In the genomic region with DNA sequence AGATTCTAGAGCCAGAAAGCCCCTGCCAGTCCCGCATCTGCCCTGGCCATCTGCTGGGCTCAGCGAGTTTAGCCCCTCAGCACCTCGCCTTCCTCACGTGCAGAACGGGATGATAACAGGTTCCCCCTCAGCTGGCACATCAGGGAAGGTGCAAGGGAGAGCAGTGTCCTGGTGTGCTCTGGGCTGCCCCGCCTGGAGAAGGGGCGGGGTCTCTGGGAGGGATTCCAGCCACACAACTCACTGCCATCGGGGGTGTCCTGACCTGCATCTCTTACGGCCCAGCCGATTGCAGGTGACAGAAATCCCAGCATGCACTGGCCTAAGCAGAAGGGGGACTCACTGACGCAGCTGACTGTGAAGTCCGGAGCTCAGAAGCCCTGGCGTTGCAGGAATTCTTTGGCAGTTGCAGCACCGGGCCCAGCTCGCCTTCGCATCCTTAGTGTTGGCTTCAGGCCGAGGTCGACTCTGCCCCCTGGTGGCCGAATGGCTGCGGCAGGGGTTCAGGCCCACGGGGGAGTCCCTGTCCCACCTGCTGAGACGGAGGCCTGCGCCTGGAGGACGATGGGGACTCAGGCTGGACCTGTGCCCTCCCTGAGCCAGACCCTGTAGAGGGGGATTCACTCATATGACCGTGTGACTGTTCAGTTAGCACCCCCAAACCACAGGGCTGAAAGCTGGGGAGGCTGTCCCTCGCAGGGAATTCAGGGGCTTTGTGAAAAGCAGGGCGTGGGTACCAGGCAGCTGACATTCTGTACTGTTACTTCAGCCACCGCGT, we compare ENCODE assay signal across 8 cellular contexts.
DNase-seq lines count a peak whose midpoint lies in the region; ATAC-seq and TF ChIP-seq lines count a peak whose summit lies in the region.

No MANE protein-coding gene starts in this region.

- ATAC-seq in GM21576 (IDR thresholded peaks at IDR 0.05; ENCODE audit: unreplicated experiment) (peak; percentile 69), HG03439 (IDR thresholded peaks at IDR 0.05; ENCODE audit: unreplicated experiment) (no peak)
- peak; percentile 65 for ATAC-seq in activated CD8-positive, alpha-beta memory T cell treated with anti-CD3 and anti-CD28 coated beads, Interleukin-2, amount 10 ng/mL, durations not matched to agents 7 days and 5 days
- peak; percentile 73 to 86 for ATAC-seq in naive thymus-derived CD8-positive, alpha-beta T cell
- ATAC-seq in stimulated activated naive B cell treated with anti-CD40 and anti-IgM and Interleukin-4, amounts not matched to agents 10 μg/mL and 1 μg/mL and 100 μg/mL, for 72 hours (replicated peaks) = peak; percentile 90 to 92

- no peaks in the 10 kb centered on the region for H3K9me3 Mint-ChIP-seq in activated CD8-positive, alpha-beta memory T cell treated with anti-CD3 and anti-CD28 coated beads, Interleukin-2, amount 10 ng/mL, durations not matched to agents 7 days and 5 days (ENCODE audit: low read depth)
- H3K9me3 Mint-ChIP-seq in naive thymus-derived CD8-positive, alpha-beta T cell = no peaks in the 10 kb centered on the region
- peaks cover 0 to 3% of the 10 kb centered on the region in 2 donors for H3K9me3 Mint-ChIP-seq in stimulated activated naive B cell treated with anti-CD40 and anti-IgM and Interleukin-4, amounts not matched to agents 10 μg/mL and 1 μg/mL and 100 μg/mL, for 72 hours

- peak; percentile 78 for DNase-seq in D341Med (ENCODE audit: low spot score)
- peak; percentile 5 for DNase-seq in NCI-H2196 treated with DMSO at 0.1 percent for 48 hours (lab: John Stamatoyannopoulos, UW; ENCODE audit: unreplicated experiment)
- peak; percentile 73 for DNase-seq in activated CD8-positive, alpha-beta memory T cell treated with anti-CD3 and anti-CD28 coated beads, Interleukin-2, amount 10 ng/mL, durations not matched to agents 7 days and 5 days
- no peak for DNase-seq in esophagus muscularis mucosa (ENCODE audit: extremely low spot score)
- DNase-seq in naive thymus-derived CD8-positive, alpha-beta T cell = peak; percentile 57 to 85 (median 72)
- peak; percentile 71 for DNase-seq in stimulated activated naive B cell treated with anti-CD40 and anti-IgM and Interleukin-4, amounts not matched to agents 10 μg/mL and 1 μg/mL and 100 μg/mL, for 72 hours

- no peak for TF ChIP-seq POLR2A in esophagus muscularis mucosa (IDR thresholded peaks at IDR 0.05; ENCODE audit: low read depth)

- intact Hi-C loops in esophagus muscularis mucosa (cut with DNase I) = loop anchor here (2.0 kb wide), 1 partner anchor 216 kb away; no protein-coding TSS in a partner anchor

- H3K27ac ChIP-seq in esophagus muscularis mucosa (replicated peaks in 1 of 4) = peak overlapping the region; percentile 19 to 59 (median 47)

- no peak overlapping the region for H3K27ac Mint-ChIP-seq in activated CD8-positive, alpha-beta memory T cell treated with anti-CD3 and anti-CD28 coated beads, Interleukin-2, amount 10 ng/mL, durations not matched to agents 7 days and 5 days
- peak overlapping the region in 1 of 10 donors; percentile 45 for H3K27ac Mint-ChIP-seq in naive thymus-derived CD8-positive, alpha-beta T cell
- H3K27ac Mint-ChIP-seq in stimulated activated naive B cell treated with anti-CD40 and anti-IgM and Interleukin-4, amounts not matched to agents 10 μg/mL and 1 μg/mL and 100 μg/mL, for 72 hours = no peak overlapping the region

- peaks cover 7 to 25% (median 19%) of the 10 kb centered on the region in 4 donors for H3K4me1 ChIP-seq in esophagus muscularis mucosa

- POLR2A ChIA-PET in naive thymus-derived CD8-positive, alpha-beta T cell (lab: Charles Lee) = interaction anchor here (0.9 kb wide), 1 partner anchor 27 kb away, joined by 3 read pairs; no protein-coding TSS in a partner anchor

- peak; percentile 68 to 82 (median 79) for TF ChIP-seq CTCF in esophagus muscularis mucosa (IDR thresholded peaks at IDR 0.05)

- 29% methylated on average over 12 of the region's 29 CpGs for WGBS in esophagus muscularis mucosa

- no peaks in the 10 kb centered on the region for H3K27me3 ChIP-seq in esophagus muscularis mucosa

- H3K36me3 Mint-ChIP-seq in activated CD8-positive, alpha-beta memory T cell treated with anti-CD3 and anti-CD28 coated beads, Interleukin-2, amount 10 ng/mL, durations not matched to agents 7 days and 5 days = no peaks in the 10 kb centered on the region
- H3K36me3 Mint-ChIP-seq in naive thymus-derived CD8-positive, alpha-beta T cell = no peaks in the 10 kb centered on the region
- H3K36me3 Mint-ChIP-seq in stimulated activated naive B cell treated with anti-CD40 and anti-IgM and Interleukin-4, amounts not matched to agents 10 μg/mL and 1 μg/mL and 100 μg/mL, for 72 hours = peaks cover 0 to 2% of the 10 kb centered on the region in 2 donors

- no peak overlapping the region for H3K4me3 Mint-ChIP-seq in activated CD8-positive, alpha-beta memory T cell treated with anti-CD3 and anti-CD28 coated beads, Interleukin-2, amount 10 ng/mL, durations not matched to agents 7 days and 5 days
- peak overlapping the region in 1 of 10 donors; percentile 19 for H3K4me3 Mint-ChIP-seq in naive thymus-derived CD8-positive, alpha-beta T cell
- no peak overlapping the region for H3K4me3 Mint-ChIP-seq in stimulated activated naive B cell treated with anti-CD40 and anti-IgM and Interleukin-4, amounts not matched to agents 10 μg/mL and 1 μg/mL and 100 μg/mL, for 72 hours

- no peak for TF ChIP-seq EP300 in esophagus muscularis mucosa (IDR thresholded peaks at IDR 0.05)

- no peaks in the 10 kb centered on the region for H3K9me3 ChIP-seq in esophagus muscularis mucosa

- H3K27me3 Mint-ChIP-seq in activated CD8-positive, alpha-beta memory T cell treated with anti-CD3 and anti-CD28 coated beads, Interleukin-2, amount 10 ng/mL, durations not matched to agents 7 days and 5 days = no peaks in the 10 kb centered on the region
- H3K27me3 Mint-ChIP-seq in naive thymus-derived CD8-positive, alpha-beta T cell = no peaks in the 10 kb centered on the region
- H3K27me3 Mint-ChIP-seq in stimulated activated naive B cell treated with anti-CD40 and anti-IgM and Interleukin-4, amounts not matched to agents 10 μg/mL and 1 μg/mL and 100 μg/mL, for 72 hours = peaks cover 0 to 21% of the 10 kb centered on the region in 2 donors

- H3K4me1 Mint-ChIP-seq in activated CD8-positive, alpha-beta memory T cell treated with anti-CD3 and anti-CD28 coated beads, Interleukin-2, amount 10 ng/mL, durations not matched to agents 7 days and 5 days = no peaks in the 10 kb centered on the region
- H3K4me1 Mint-ChIP-seq in naive thymus-derived CD8-positive, alpha-beta T cell = no peaks in the 10 kb centered on the region
- peaks cover 0 to 5% of the 10 kb centered on the region in 2 donors for H3K4me1 Mint-ChIP-seq in stimulated activated naive B cell treated with anti-CD40 and anti-IgM and Interleukin-4, amounts not matched to agents 10 μg/mL and 1 μg/mL and 100 μg/mL, for 72 hours

- peaks cover 0 to 33% (median 27%) of the 10 kb centered on the region in 4 donors for H3K36me3 ChIP-seq in esophagus muscularis mucosa

- CTCF ChIA-PET in activated CD8-positive, alpha-beta memory T cell treated with anti-CD3 and anti-CD28 coated beads, Interleukin-2, amount 10 ng/mL, durations not matched to agents 7 days and 5 days (lab: Charles Lee) = interaction anchor here (1.0 to 6.6 kb wide), 9 partner anchors 9 to 380 kb away, joined by 3 to 98 read pairs (median 3); no protein-coding TSS in a partner anchor

- H3K4me3 ChIP-seq in esophagus muscularis mucosa = no peak overlapping the region
